ENCODE assay signal across 19 cellular contexts in genomic region chr15:29132786-29133185, GRCh38.
DNase-seq lines count a peak whose midpoint lies in the region; ATAC-seq and TF ChIP-seq lines count a peak whose summit lies in the region.
"Had no signal": no experiment of that assay in that cellular context is flagged by ENCODE, and none has a peak within 500 bp of the region (broad histone marks: within the 10 kb centered on the region; RNA-seq: fewer than 3 reads in every experiment).

No MANE protein-coding gene starts in this region.

- H3K4me3 ChIP-seq in H7 (ENCODE audit: insufficient read depth, low read depth, low read length) = no peak overlapping the region
- no peak overlapping the region for H3K4me3 ChIP-seq in RWPE2 (ENCODE audit: severe bottlenecking)
- H3K4me3 ChIP-seq in naive thymus-derived CD4-positive, alpha-beta T cell (ENCODE audit: low read length) = no peak overlapping the region
- H3K4me3 ChIP-seq in A673 (ENCODE audit: low read depth, low read length, poor library complexity, severe bottlenecking) = no peak overlapping the region

- H3K27ac ChIP-seq in RWPE2 (ENCODE audit: poor library complexity, severe bottlenecking) = no peak overlapping the region
- H3K27ac ChIP-seq in naive thymus-derived CD4-positive, alpha-beta T cell (ENCODE audit: low read depth, low read length) = no peak overlapping the region
- H3K27ac ChIP-seq in A673 (ENCODE audit: low read depth, low read length, poor library complexity, severe bottlenecking) = no peak overlapping the region

- H3K27ac Mint-ChIP-seq in glutamatergic neuron (ENCODE audit: unreplicated experiment) = peak overlapping the region; percentile 34
- no peak overlapping the region for H3K27ac Mint-ChIP-seq in naive thymus-derived CD4-positive, alpha-beta T cell

- BruUV-seq in A673 (replicated peaks; lab: Mats Ljungman, UMichigan) = no TSS peak

- H3K27me3 Mint-ChIP-seq in glutamatergic neuron (ENCODE audit: unreplicated experiment) = peaks cover 4% of the 10 kb centered on the region
- H3K27me3 Mint-ChIP-seq in naive thymus-derived CD4-positive, alpha-beta T cell = peaks cover 0 to 21% (median 6%) of the 10 kb centered on the region in 5 donors

- CTCF ChIA-PET in naive thymus-derived CD4-positive, alpha-beta T cell (lab: Charles Lee) = interaction anchor here (0.6 kb wide), 1 partner anchor 241 kb away, joined by 3 read pairs; no protein-coding TSS in a partner anchor
- CTCF ChIA-PET in A673 (lab: Charles Lee) = no interaction called here

- H3K9me3 Mint-ChIP-seq in glutamatergic neuron (ENCODE audit: unreplicated experiment) = peaks cover 9% of the 10 kb centered on the region
- H3K9me3 Mint-ChIP-seq in naive thymus-derived CD4-positive, alpha-beta T cell = peaks cover 0 to 1% (median 0%) of the 10 kb centered on the region in 11 donors
- H3K9me3 Mint-ChIP-seq: H9 had no signal

- no peak for ATAC-seq in RWPE2 (ENCODE audit: low read depth)
- ATAC-seq in naive thymus-derived CD4-positive, alpha-beta T cell = peak; percentile 6
- ATAC-seq: HepG2 had no signal

- H3K4me1 ChIP-seq in RWPE2 (ENCODE audit: insufficient read depth, poor library complexity, severe bottlenecking) (no peaks in the 10 kb centered on the region), A673 (ENCODE audit: insufficient read depth, low read length, poor library complexity, severe bottlenecking) (no peaks in the 10 kb centered on the region)
- no peaks in the 10 kb centered on the region for H3K4me1 ChIP-seq in naive thymus-derived CD4-positive, alpha-beta T cell (ENCODE audit: control insufficient read depth in 2 of 2, insufficient read depth in 2 of 2, low read length in 2 of 2)

- H3K4me1 Mint-ChIP-seq in glutamatergic neuron (ENCODE audit: low read depth, unreplicated experiment) = peaks cover 9% of the 10 kb centered on the region
- H3K4me1 Mint-ChIP-seq in naive thymus-derived CD4-positive, alpha-beta T cell = peaks cover 0 to 3% (median 0%) of the 10 kb centered on the region in 7 donors

- TF ChIP-seq CTCF in RWPE2 (IDR thresholded peaks at IDR 0.05; ENCODE audit: poor library complexity, severe bottlenecking) = no peak
- no peak for TF ChIP-seq CTCF in glutamatergic neuron (IDR thresholded peaks at IDR 0.05; ENCODE audit: partially characterized antibody, unreplicated experiment)
- no peak for TF ChIP-seq CTCF in A673 (conservative IDR thresholded peaks at IDR 0.05; ENCODE audit: low read depth, low read length)

- peak; percentile 58 for DNase-seq in H7
- DNase-seq in RWPE2 (ENCODE audit: low spot score) = peak; percentile 68
- peak; percentile 27 for DNase-seq in glutamatergic neuron
- peak in 1 of 9 donors; percentile 4 for DNase-seq in naive thymus-derived CD4-positive, alpha-beta T cell
- no peak for DNase-seq in A673 (ENCODE audit: low spot score)
- DNase-seq in SKM-1 (lab: John Stamatoyannopoulos, UW; ENCODE audit: unreplicated experiment) = no peak
- DNase-seq in NOMO-1 treated with dmso at 0.1 percent for 144 hours (lab: John Stamatoyannopoulos, UW; ENCODE audit: unreplicated experiment) = no peak
- DNase-seq in activated CD4-positive, alpha-beta T cell treated with anti-CD3 and anti-CD28 coated beads for 1 hour = no peak
- DNase-seq: DMS 273 treated with DMSO at 0.1 percent for 48 hours, DND-41, KG1, NCI-H1417, NCI-H187 treated with DMSO at 0.1 percent for 48 hours, NCI-H226, NCI-H524, NCI-H82, RPMI8226 had no signal

- H3K36me3 ChIP-seq in H7 (replicated peaks; ENCODE audit: control insufficient read depth, insufficient read depth, low read length) (no peaks in the 10 kb centered on the region), RWPE2 (ENCODE audit: low read depth) (no peaks in the 10 kb centered on the region), A673 (ENCODE audit: insufficient read depth, low read length, poor library complexity, severe bottlenecking) (no peaks in the 10 kb centered on the region)
- H3K36me3 ChIP-seq in naive thymus-derived CD4-positive, alpha-beta T cell (ENCODE audit: control insufficient read depth in 2 of 3, insufficient read depth in 3 of 3, low read length in 3 of 3) = no peaks in the 10 kb centered on the region

- no peak overlapping the region for H3K4me3 Mint-ChIP-seq in glutamatergic neuron (ENCODE audit: unreplicated experiment)
- no peak overlapping the region for H3K4me3 Mint-ChIP-seq in naive thymus-derived CD4-positive, alpha-beta T cell
- H3K4me3 Mint-ChIP-seq: H9 had no signal

- H3K9me3 ChIP-seq in RWPE2 (ENCODE audit: severe bottlenecking) (no peaks in the 10 kb centered on the region), A673 (ENCODE audit: low read depth, low read length, poor library complexity, severe bottlenecking) (no peaks in the 10 kb centered on the region)
- H3K9me3 ChIP-seq in naive thymus-derived CD4-positive, alpha-beta T cell (ENCODE audit: control insufficient read depth in 2 of 3, low read length in 3 of 3) = no peaks in the 10 kb centered on the region

- no peaks in the 10 kb centered on the region for H3K36me3 Mint-ChIP-seq in glutamatergic neuron (ENCODE audit: unreplicated experiment)
- H3K36me3 Mint-ChIP-seq in naive thymus-derived CD4-positive, alpha-beta T cell = no peaks in the 10 kb centered on the region

- H3K27me3 ChIP-seq in H7 (ENCODE audit: control insufficient read depth, insufficient read depth, low read length) (no peaks in the 10 kb centered on the region), RWPE2 (ENCODE audit: insufficient read depth, poor library complexity, severe bottlenecking) (no peaks in the 10 kb centered on the region), A673 (replicated peaks; ENCODE audit: insufficient read depth, low read depth, low read length, poor library complexity) (no peaks in the 10 kb centered on the region)
- no peaks in the 10 kb centered on the region for H3K27me3 ChIP-seq in naive thymus-derived CD4-positive, alpha-beta T cell (ENCODE audit: control insufficient read depth in 2 of 2, insufficient read depth in 2 of 2, low read length in 2 of 2)

- POLR2A ChIA-PET in naive thymus-derived CD4-positive, alpha-beta T cell (lab: Charles Lee) = no interaction called here
- POLR2A ChIA-PET in A673 (lab: Charles Lee; ENCODE audit: low non-redundant PET) = no interaction called here

- intact Hi-C loops in naive thymus-derived CD4-positive, alpha-beta T cell (cut with micrococcal nuclease) = loop anchor here in 1 of 2 donors (10.0 kb wide), 1 partner anchor 612 kb away; no protein-coding TSS in a partner anchor
- intact Hi-C loops in A673 (cut with micrococcal nuclease; ENCODE audit: unreplicated experiment) = no loop called here

Comparison
In these comparisons a context has a peak if more than half of its experiments do, and no peak if none do; other contexts are left out.
1. DNase-seq: peak in H7 (single experiment), RWPE2 (single experiment) and glutamatergic neuron (single experiment); none in A673 (single experiment), SKM-1 (single experiment), NOMO-1 treated with dmso at 0.1 percent for 144 hours (single experiment) and activated CD4-positive, alpha-beta T cell treated with anti-CD3 and anti-CD28 coated beads for 1 hour (single experiment).